ENCODE assay signal across 8 cellular contexts in genomic region chr6:17599885-17600526, GRCh38. TPM values are rescaled to one million over a fixed set of nuclear protein-coding genes. Genes with fewer than 3 reads are reported as not detected.
A peak's percentile ranks its signal among the peaks of the same experiment; 100 is the strongest.
DNase-seq lines count a peak whose midpoint lies in the region; ATAC-seq, FAIRE-seq and TF ChIP-seq lines count a peak whose summit lies in the region.

FAM8A1 (plus strand) TSS chr6:17600302; CDS start chr6:17600410, 108 bp downstream.

- peak; percentile 93 for ATAC-seq in HG02798 (IDR thresholded peaks at IDR 0.05; ENCODE audit: poor library complexity, unreplicated experiment)
- ATAC-seq in heart right ventricle = peak; percentile 98 to 99 (median 99)
- peak; percentile 97 to 98 for ATAC-seq in upper lobe of left lung (ENCODE audit: low FRiP score in 2 of 2)

- 6 to 7% methylated on average over 35 to 42 of the region's 42 CpGs for WGBS in heart right ventricle, 2 donors
- WGBS in upper lobe of left lung, 2 donors = 6 to 21% methylated on average over 17 to 33 of the region's 42 CpGs

- H3K4me1 ChIP-seq in heart right ventricle = peaks cover 4 to 34% (median 11%) of the 10 kb centered on the region in 9 donors
- H3K4me1 ChIP-seq in upper lobe of left lung = peaks cover 11 to 22% (median 15%) of the 10 kb centered on the region in 4 donors

- peak; percentile 21 to 78 (median 55) for TF ChIP-seq CTCF in heart right ventricle (IDR thresholded peaks at IDR 0.05)
- TF ChIP-seq CTCF in upper lobe of left lung (IDR thresholded peaks at IDR 0.05) = peak; percentile 46 to 86 (median 80)

- intact Hi-C loops in heart right ventricle (cut with DNase I) = loop anchor here in 5 of 10 donors (2.0 to 10.0 kb wide), 7 partner anchors 102 to 385 kb away; partner anchors contain the start of genes NUP153 (in 3 of the 5) and KIF13A (in 1 of the 5)
- intact Hi-C loops in posterior vena cava (cut with DNase I) = no loop called here

- H3K4me3 ChIP-seq in heart right ventricle (peak within 1 kb of the TSS; percentile 51 to 99 (median 84)), upper lobe of left lung (peak within 1 kb of the TSS; percentile 72 to 94 (median 84))

- H3K36me3 ChIP-seq in heart right ventricle = peaks cover 0 to 28% (median 7%) of the 10 kb centered on the region in 9 donors
- peaks cover 0 to 25% (median 7%) of the 10 kb centered on the region in 4 donors for H3K36me3 ChIP-seq in upper lobe of left lung

- DNase-seq in GM12892 (ENCODE audit: insufficient read length) (peak; percentile 82), NCI-H1417 treated with DMSO at 0.1 percent for 48 hours (lab: John Stamatoyannopoulos, UW) (peak; percentile 21), T follicular helper cell (ENCODE audit: low read depth) (peak; percentile 91), amniotic epithelial cell (ENCODE audit: low read depth) (peak; percentile 80), heart right ventricle (peak; percentile 96 to 97), posterior vena cava (ENCODE audit: low spot score) (peak; percentile 99), upper lobe of left lung (peak; percentile 96 to 98)

- H3K27ac ChIP-seq in heart right ventricle (peak within 1 kb of the TSS; percentile 78 to 98 (median 94)), upper lobe of left lung (peak within 1 kb of the TSS; percentile 91 to 99 (median 97))

- peak in 2 of 4 donors; percentile 47 to 74 for TF ChIP-seq EP300 in upper lobe of left lung (IDR thresholded peaks at IDR 0.05)

- no peak; the same call in 1 of the 2 replicates for TF ChIP-seq POLR2A in GM12892 (IDR thresholded peaks at IDR 0.05; ENCODE audit: low read depth, low read length)
- peak in 3 of 4 donors; percentile 63 to 83 (median 82) for TF ChIP-seq POLR2A in upper lobe of left lung (IDR thresholded peaks at IDR 0.05)

- H3K9me3 ChIP-seq in heart right ventricle (no peaks in the 10 kb centered on the region), upper lobe of left lung (no peaks in the 10 kb centered on the region)

- FAIRE-seq in GM12892 (lab: Jason Lieb, UNC) = peak; percentile 98

- H3K27me3 ChIP-seq in heart right ventricle (no peaks in the 10 kb centered on the region), upper lobe of left lung (no peaks in the 10 kb centered on the region)

RNA-seq across cellular contexts. Expression of gene FAM8A1, which starts in this region (rescaled TPM):
- polyA plus RNA-seq in GM12892 (2012; ENCODE audit: missing spikeins) = 4.7 TPM
- total RNA-seq in heart right ventricle (10 to 100 TPM; 14.5 to 23.2 (median 16.5) TPM), posterior vena cava (10 to 100 TPM; 31.3 to 35.7 TPM), upper lobe of left lung (10 to 100 TPM; 10.5 to 46.1 (median 24.7) TPM)
- polyA plus RNA-seq in heart right ventricle = 10 to 100 TPM in 1 of 2 donors, 1 to 10 TPM in 1; 10.0 to 10.5 TPM

Comparison
In these comparisons a context has a peak if more than half of its experiments do, and no peak if none do; other contexts are left out.
1. Peak in every context shown above with its lines: DNase-seq, ATAC-seq, H3K4me3 ChIP-seq and H3K27ac ChIP-seq.
2. DNase-seq: peak in every context shown above with its lines; median percentile 99 in posterior vena cava; 97 in upper lobe of left lung; 96 in heart right ventricle; 91 in T follicular helper cell; 82 in GM12892; 80 in amniotic epithelial cell; 21 in NCI-H1417 treated with DMSO at 0.1 percent for 48 hours.